ENCODE assay signal across 23 cellular contexts in the genomic region with DNA sequence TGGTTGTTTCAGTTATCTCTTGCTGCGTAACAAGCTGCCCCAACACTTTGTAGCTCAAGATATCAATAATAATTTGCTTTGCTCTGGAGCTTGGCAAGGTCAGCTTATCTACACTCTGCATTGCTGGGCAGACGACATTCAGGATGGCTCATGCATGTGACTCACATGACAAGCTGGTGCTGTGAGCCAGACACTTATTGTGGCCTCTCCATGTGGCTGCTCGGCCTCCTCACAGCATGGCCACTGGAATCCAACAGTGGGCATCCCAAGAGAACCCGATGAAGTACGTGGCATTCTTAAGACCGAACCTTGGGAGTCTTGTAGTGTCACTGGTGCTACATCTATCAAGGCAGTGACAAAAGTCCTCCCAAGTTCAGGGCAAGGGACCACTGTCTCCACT.
"Had no signal": no experiment of that assay in that cellular context is flagged by ENCODE, and none has a peak within 500 bp of the region (broad histone marks: within the 10 kb centered on the region; RNA-seq: fewer than 3 reads in every experiment).

No MANE protein-coding gene starts in this region.

- H2AFZ ChIP-seq: PC-9 had no signal

- H3K36me3 ChIP-seq: brain microvascular endothelial cell, SJCRH30 had no signal

- H3K9me3 ChIP-seq: SJCRH30 had no signal

- DNase-seq: activated B cell treated with CpG ODN at 0.5 μM for 24 hours; activated CD8-positive, alpha-beta T cell treated with anti-CD3 and anti-CD28 coated beads for 36 hours; activated gamma-delta T cell treated with Interleukin-2 at 50 U/mL for 16 hours; activated naive CD4-positive, alpha-beta T cell treated with anti-CD3 and anti-CD28 coated beads, Interleukin-2, amount 10 ng/mL, durations not matched to agents 7 days and 5 days; activated naive CD8-positive, alpha-beta T cell treated with anti-CD3 and anti-CD28 coated beads for 36 hours; activated T-cell treated with anti-CD3 and anti-CD28 coated beads, Interleukin-2, amount 50 U/mL, for 48 hours; brain microvascular endothelial cell; cerebellar nuclear complex; MM.1S; NCI-H1105; NCI-H1436; NCI-H1694 treated with DMSO at 0.1 percent for 48 hours; NCI-H2029 treated with DMSO at 0.1 percent for 48 hours; NCI-H345; NCI-H510A; PC-9; Right ventricle myocardium superior; RPMI8226; SJCRH30; T-helper 17 cell; T-helper 9 cell had no signal

- H3K9ac ChIP-seq: KMS-11 had no signal

- H3K27me3 ChIP-seq: brain microvascular endothelial cell, SJCRH30 had no signal

- H3K4me3 ChIP-seq: PC-9, SJCRH30 had no signal

- ATAC-seq: activated CD8-positive, alpha-beta T cell treated with anti-CD3 and anti-CD28 coated beads for 36 hours; activated T-helper 17 cell treated with anti-CD3 and anti-CD28 coated beads, Interleukin-2, amount 50 U/mL, for 72 hours; T-helper 17 cell had no signal

- H3K4me2 ChIP-seq: KMS-11, PC-9 had no signal

- H3K27ac ChIP-seq: brain microvascular endothelial cell, KMS-11, PC-9, SJCRH30 had no signal
